In the genomic region with DNA sequence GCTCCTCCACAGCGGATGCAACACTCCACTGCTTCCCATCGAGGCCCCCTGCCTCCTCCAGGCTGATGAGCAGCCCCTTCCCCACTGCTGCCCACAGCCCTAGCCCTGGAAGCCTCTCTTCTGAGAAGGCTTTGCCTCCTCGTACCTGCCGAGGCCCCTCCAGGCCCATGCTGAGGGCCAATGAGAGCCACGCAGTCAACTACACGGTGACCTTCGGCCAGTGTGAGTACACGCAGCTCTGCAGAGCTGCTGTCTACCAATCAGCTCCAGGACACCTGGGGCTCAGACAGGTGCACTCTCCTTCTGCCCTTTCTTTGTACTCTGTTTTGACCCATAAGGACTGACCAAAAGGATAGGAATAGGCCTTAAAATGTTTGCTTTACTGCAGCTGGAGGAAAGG, we compare ENCODE assay signal across 1 cellular context. TPM values are rescaled to one million over a fixed set of nuclear protein-coding genes. Genes with fewer than 3 reads are reported as not detected.
"Had no signal": no experiment of that assay in that cellular context is flagged by ENCODE, and none has a peak within 500 bp of the region (broad histone marks: within the 10 kb centered on the region; RNA-seq: fewer than 3 reads in every experiment).

No MANE protein-coding gene starts in this region.

RNA-seq across cellular contexts. Expression of gene AFF3, which starts 43.5 kb away (rescaled TPM):
- total RNA-seq: pulmonary artery endothelial cell had no signal
